In genomic region chr1:31661856-31662255, GRCh38 we compare ENCODE assay signal across 16 cellular contexts. TPM values are rescaled to one million over a fixed set of nuclear protein-coding genes. Genes with fewer than 3 reads are reported as not detected.
DNase-seq lines count a peak whose midpoint lies in the region; ATAC-seq lines count a peak whose summit lies in the region.
"Had no signal": no experiment of that assay in that cellular context is flagged by ENCODE, and none has a peak within 500 bp of the region (broad histone marks: within the 10 kb centered on the region; RNA-seq: fewer than 3 reads in every experiment).

No MANE protein-coding gene starts in this region.

- H3K23ac ChIP-seq in trophoblast cell (ENCODE audit: low read length): no peak overlapping the region

- peak overlapping the region; percentile 56 for H2BK12ac ChIP-seq in trophoblast cell (ENCODE audit: low read length)

- no peak overlapping the region for H4K12ac ChIP-seq in trophoblast cell (ENCODE audit: low read depth, low read length)

- H3K27me3 ChIP-seq in trophoblast cell (ENCODE audit: insufficient read depth, low read length): no peaks in the 10 kb centered on the region

- H2AFZ ChIP-seq in trophoblast cell (ENCODE audit: insufficient read depth, low read length, poor library complexity): no peak overlapping the region

- DNase-seq in left cardiac atrium (peak; percentile 12), Right ventricle myocardium superior (no peak), fibroblast of gingiva (ENCODE audit: low read depth) (peak; percentile 17), trophoblast cell (no peak), NAMALWA (ENCODE audit: low spot score) (no peak)
- no peak for DNase-seq in naive thymus-derived CD8-positive, alpha-beta T cell
- DNase-seq: 8988T; AML-193; C1 segment of cervical spinal cord; CD4-positive, alpha-beta T cell; DMS79; GOT3 had no signal

- ATAC-seq in left cardiac atrium (no peak), Right ventricle myocardium superior (ENCODE audit: poor library complexity) (no peak), GM19328 (IDR thresholded peaks at IDR 0.05; ENCODE audit: unreplicated experiment) (no peak)
- no peak for ATAC-seq in naive thymus-derived CD8-positive, alpha-beta T cell
- ATAC-seq: GM12878, HepG2 had no signal

- POLR2A ChIA-PET in naive thymus-derived CD8-positive, alpha-beta T cell (lab: Charles Lee): no interaction called here

- peak overlapping the region; percentile 42 for H2AK5ac ChIP-seq in trophoblast cell (ENCODE audit: low read length)

- no peak overlapping the region for H3K4me2 ChIP-seq in trophoblast cell (ENCODE audit: low read length)

- H3K18ac ChIP-seq in trophoblast cell (ENCODE audit: low read length): no peak overlapping the region

- peaks cover 0 to 4% (median 0%) of the 10 kb centered on the region in 4 donors for H3K4me1 Mint-ChIP-seq in naive thymus-derived CD8-positive, alpha-beta T cell

- H3K14ac ChIP-seq in trophoblast cell (ENCODE audit: low read length): peak overlapping the region; percentile 41

- H3K36me3 Mint-ChIP-seq in naive thymus-derived CD8-positive, alpha-beta T cell: no peaks in the 10 kb centered on the region

- H3K4me1 ChIP-seq in trophoblast cell (ENCODE audit: control insufficient read depth in 1 of 2, insufficient read depth in 2 of 2, low read length in 2 of 2): peaks cover 15 to 22% of the 10 kb centered on the region in 2 experiments
- H3K4me1 ChIP-seq: HAP-1 had no signal

- H3K27me3 Mint-ChIP-seq in naive thymus-derived CD8-positive, alpha-beta T cell: peaks cover 0 to 8% (median 3%) of the 10 kb centered on the region in 5 donors
- H3K27me3 Mint-ChIP-seq: CD4-positive, alpha-beta T cell had no signal

- peaks cover 11% of the 10 kb centered on the region for H3K79me1 ChIP-seq in trophoblast cell (ENCODE audit: low read length)

- intact Hi-C loops in left cardiac atrium (cut with DNase I) (loop anchor here in 1 of 2 donors (10.0 kb wide), 1 partner anchor 53 kb away; no protein-coding TSS in a partner anchor), Right ventricle myocardium superior (cut with DNase I) (loop anchor here (5.0 to 10.0 kb wide), 2 partner anchors 305 to 403 kb away; no protein-coding TSS in a partner anchor)

- H3K27ac ChIP-seq in trophoblast cell (ENCODE audit: low read depth, low read length): no peak overlapping the region

- H3K4ac ChIP-seq in trophoblast cell (ENCODE audit: low read depth, low read length): no peak overlapping the region

- H2BK120ac ChIP-seq in trophoblast cell (ENCODE audit: insufficient read depth, low read length, poor library complexity): no peak overlapping the region

- no peak overlapping the region for H3K9ac ChIP-seq in trophoblast cell (ENCODE audit: low read length)

- WGBS in trophoblast cell (ENCODE audit: extremely low coverage, insufficient coverage, insufficient read length): no CpG with 5 or more reads among the region's 6 CpGs

- H3K27ac Mint-ChIP-seq in naive thymus-derived CD8-positive, alpha-beta T cell: no peak overlapping the region
- H3K27ac Mint-ChIP-seq: CD4-positive, alpha-beta T cell had no signal

- H4K91ac ChIP-seq in trophoblast cell (ENCODE audit: low read depth, low read length): peak overlapping the region; percentile 64

- no peak overlapping the region for H3K4me3 Mint-ChIP-seq in naive thymus-derived CD8-positive, alpha-beta T cell
- H3K4me3 Mint-ChIP-seq: CD4-positive, alpha-beta T cell had no signal

- H3K79me2 ChIP-seq in trophoblast cell (ENCODE audit: control insufficient read depth, insufficient read depth, low read length, poor library complexity): no peaks in the 10 kb centered on the region

- H3K9me3 ChIP-seq in trophoblast cell (ENCODE audit: insufficient read depth, low read depth, low read length): no peaks in the 10 kb centered on the region
- H3K9me3 ChIP-seq: HAP-1 had no signal

- no peaks in the 10 kb centered on the region for H3K9me3 Mint-ChIP-seq in naive thymus-derived CD8-positive, alpha-beta T cell
- H3K9me3 Mint-ChIP-seq: CD4-positive, alpha-beta T cell had no signal

- H2BK5ac ChIP-seq in trophoblast cell (ENCODE audit: low read depth, low read length, poor library complexity): no peak overlapping the region

- no peak overlapping the region for H3K4me3 ChIP-seq in trophoblast cell (ENCODE audit: low read depth, low read length)
- H3K4me3 ChIP-seq: GM12878, HAP-1 had no signal

- no peak overlapping the region for H4K8ac ChIP-seq in trophoblast cell (ENCODE audit: low read depth, low read length)

- H3K36me3 ChIP-seq in trophoblast cell (ENCODE audit: control insufficient read depth in 1 of 2, insufficient read depth in 2 of 2, low read length in 2 of 2): peaks cover 65 to 72% of the 10 kb centered on the region in 2 experiments
- H3K36me3 ChIP-seq: HAP-1 had no signal

RNA-seq across cellular contexts. Expression of gene PEF1, which starts 17.2 kb away (rescaled TPM):
- total RNA-seq in left cardiac atrium: 10 to 100 TPM; 32.3 to 44.7 TPM
- total RNA-seq in Right ventricle myocardium superior: 31.1 TPM
- 66.7 and 70.3 TPM in 2 replicates for polyA plus RNA-seq in trophoblast cell (2013)
- total RNA-seq in naive thymus-derived CD8-positive, alpha-beta T cell: 10 to 100 TPM; 35.3 to 36.3 TPM
- polyA plus RNA-seq in naive thymus-derived CD8-positive, alpha-beta T cell: 10 to 100 TPM; 60.6 to 87.3 (median 77.8) TPM

RNA-seq across cellular contexts. Expression of gene COL16A1, which starts 42.0 kb away (rescaled TPM):
- total RNA-seq in left cardiac atrium (10 to 100 TPM; 19.8 to 27.5 TPM), Right ventricle myocardium superior (10.9 TPM)
- polyA plus RNA-seq in trophoblast cell (2013): 43.1 and 44.2 TPM in 2 replicates
- not detected for total RNA-seq in naive thymus-derived CD8-positive, alpha-beta T cell
- polyA plus RNA-seq in naive thymus-derived CD8-positive, alpha-beta T cell: under 1 TPM in 1 of 3 donors, not detected in 2; 0.20 TPM
- total RNA-seq: CD4-positive, alpha-beta T cell had no signal

RNA-seq across cellular contexts. Expression of gene HCRTR1, which starts 44.4 kb away (rescaled TPM):
- under 1 TPM; 0.42 to 0.44 TPM for total RNA-seq in left cardiac atrium
- 0.46 TPM for total RNA-seq in Right ventricle myocardium superior
- polyA plus RNA-seq in trophoblast cell (2013): 1.4 and 1.5 TPM in 2 replicates
- not detected for total RNA-seq in naive thymus-derived CD8-positive, alpha-beta T cell
- not detected for polyA plus RNA-seq in naive thymus-derived CD8-positive, alpha-beta T cell
- total RNA-seq: CD4-positive, alpha-beta T cell; GM12878; HepG2 had no signal
- polyA plus RNA-seq: GM12878, HepG2 had no signal

Comparison
In these comparisons a context has a peak if more than half of its experiments do, and no peak if none do; other contexts are left out.
1. DNase-seq: peak in left cardiac atrium (single experiment) and fibroblast of gingiva (single experiment); none in Right ventricle myocardium superior (single experiment), trophoblast cell (0 of 2), naive thymus-derived CD8-positive, alpha-beta T cell (0 of 10) and NAMALWA (single experiment).
2. RNA of gene COL16A1, which starts 42.0 kb away (total RNA-seq): 19.8 to 27.5 TPM in left cardiac atrium and 10.9 TPM in Right ventricle myocardium superior (single experiment); not detected in naive thymus-derived CD8-positive, alpha-beta T cell; every median in the first group is over 10 times any median in the second.